Comparison of ENCODE assay signal across 22 cellular contexts in genomic region chrX:73289039-73289438, GRCh38.
DNase-seq lines count a peak whose midpoint lies in the region; ATAC-seq and TF ChIP-seq lines count a peak whose summit lies in the region.
"Had no signal": no experiment of that assay in that cellular context is flagged by ENCODE, and none has a peak within 500 bp of the region (broad histone marks: within the 10 kb centered on the region; RNA-seq: fewer than 3 reads in every experiment).

No MANE protein-coding gene starts in this region.

- peaks cover 29% of the 10 kb centered on the region for H3K9me3 Mint-ChIP-seq in progenitor cell of endocrine pancreas (ENCODE audit: low read depth)

- H3K4me3 ChIP-seq in Karpas-422 (ENCODE audit: low read length) (no peak overlapping the region), psoas muscle (no peak overlapping the region)
- H3K4me3 ChIP-seq: coronary artery, heart right ventricle, sigmoid colon, testis had no signal

- H3K36me3 Mint-ChIP-seq in progenitor cell of endocrine pancreas (ENCODE audit: insufficient read depth): no peaks in the 10 kb centered on the region
- H3K36me3 Mint-ChIP-seq: memory B cell; stimulated activated effector memory CD8-positive, alpha-beta T cell treated with anti-CD3 and anti-CD28 coated beads, Interleukin-12 subunit alpha, Interleukin-12 subunit beta, amount 100 ng/mL, for 72 hours had no signal

- H3K27ac Mint-ChIP-seq in progenitor cell of endocrine pancreas: no peak overlapping the region
- H3K27ac Mint-ChIP-seq: activated naive CD8-positive, alpha-beta T cell treated with anti-CD3 and anti-CD28 coated beads, Interleukin-2, amount 50 U/mL, for 24 hours; memory B cell; naive thymus-derived CD8-positive, alpha-beta T cell; stimulated activated effector memory CD8-positive, alpha-beta T cell treated with anti-CD3 and anti-CD28 coated beads, Interleukin-12 subunit alpha, Interleukin-12 subunit beta, amount 100 ng/mL, for 72 hours had no signal

- no peak overlapping the region for H3K4me2 ChIP-seq in Karpas-422 (ENCODE audit: low read depth, low read length, poor library complexity, severe bottlenecking)

- intact Hi-C loops in psoas muscle (cut with DNase I) (no loop called here), head of caudate nucleus (cut with DNase I) (no loop called here)

- H3K27me3 Mint-ChIP-seq in progenitor cell of endocrine pancreas: no peaks in the 10 kb centered on the region
- H3K27me3 Mint-ChIP-seq: activated naive CD8-positive, alpha-beta T cell treated with anti-CD3 and anti-CD28 coated beads, Interleukin-2, amount 50 U/mL, for 24 hours; memory B cell; naive thymus-derived CD8-positive, alpha-beta T cell had no signal

- TF ChIP-seq CTCF in progenitor cell of endocrine pancreas (IDR thresholded peaks at IDR 0.05; ENCODE audit: unreplicated experiment) (peak; percentile 20), psoas muscle (IDR thresholded peaks at IDR 0.05) (no peak)

- DNase-seq in activated CD4-positive, alpha-beta T cell treated with anti-CD3 and anti-CD28 coated beads for 48 hours: peak; percentile 1
- DNase-seq in activated CD4-positive, alpha-beta T cell treated with anti-CD3 and anti-CD28 coated beads, Interleukin-2, amount 50 U/mL, for 1 hour: no peak
- DNase-seq in Karpas-422 (peak; percentile 67), dermis blood vessel endothelial cell (peak; percentile 0), progenitor cell of endocrine pancreas (ENCODE audit: low spot score, unreplicated experiment) (no peak), psoas muscle (no peak), head of caudate nucleus (no peak)
- DNase-seq in activated CD8-positive, alpha-beta memory T cell treated with anti-CD3 and anti-CD28 coated beads, Interleukin-2, amount 50 U/mL, for 48 hours: no peak
- DNase-seq: activated naive CD8-positive, alpha-beta T cell treated with anti-CD3 and anti-CD28 coated beads, Interleukin-2, amount 50 U/mL, for 24 hours; heart right ventricle; kidney glomerular epithelial cell; MV-4-11; naive thymus-derived CD8-positive, alpha-beta T cell; NCI-H187 treated with DMSO at 0.1 percent for 48 hours; NCI-H446 treated with DMSO at 0.1 percent for 48 hours; Right ventricle myocardium superior; sigmoid colon; testis had no signal

- H3K79me2 ChIP-seq in Karpas-422 (ENCODE audit: low read length): no peaks in the 10 kb centered on the region
- H3K79me2 ChIP-seq: parathyroid adenoma had no signal

- H3K36me3 ChIP-seq in Karpas-422 (ENCODE audit: insufficient read depth, low read length): no peaks in the 10 kb centered on the region
- no peaks in the 10 kb centered on the region for H3K36me3 ChIP-seq in psoas muscle (ENCODE audit: insufficient read depth in 1 of 2, low read depth in 1 of 2)
- H3K36me3 ChIP-seq: heart right ventricle, sigmoid colon had no signal

- no peak for ATAC-seq in psoas muscle
- ATAC-seq: activated naive CD8-positive, alpha-beta T cell treated with anti-CD3 and anti-CD28 coated beads, Interleukin-2, amount 50 U/mL, for 24 hours; heart right ventricle; naive thymus-derived CD8-positive, alpha-beta T cell; stimulated activated effector memory CD8-positive, alpha-beta T cell treated with anti-CD3 and anti-CD28 coated beads, Interleukin-12 subunit alpha, Interleukin-12 subunit beta, amount 100 ng/mL, for 72 hours had no signal

- H3K4me3 Mint-ChIP-seq in progenitor cell of endocrine pancreas (ENCODE audit: low read depth): no peak overlapping the region
- H3K4me3 Mint-ChIP-seq: activated naive CD8-positive, alpha-beta T cell treated with anti-CD3 and anti-CD28 coated beads, Interleukin-2, amount 50 U/mL, for 24 hours; memory B cell; naive thymus-derived CD8-positive, alpha-beta T cell; stimulated activated effector memory CD8-positive, alpha-beta T cell treated with anti-CD3 and anti-CD28 coated beads, Interleukin-12 subunit alpha, Interleukin-12 subunit beta, amount 100 ng/mL, for 72 hours had no signal

- H2AFZ ChIP-seq in Karpas-422 (ENCODE audit: low read length): no peak overlapping the region
- H2AFZ ChIP-seq: parathyroid adenoma had no signal

- H3K27me3 ChIP-seq in Karpas-422 (ENCODE audit: low read length) (no peaks in the 10 kb centered on the region), psoas muscle (ENCODE audit: insufficient read depth in 3 of 3, low read length in 2 of 3) (peaks cover 0 to 3% (median 0%) of the 10 kb centered on the region in 3 donors)
- H3K27me3 ChIP-seq: heart right ventricle, sigmoid colon, testis had no signal

- H3K27ac ChIP-seq in Karpas-422 (ENCODE audit: low read length): no peak overlapping the region
- no peak overlapping the region for H3K27ac ChIP-seq in psoas muscle
- H3K27ac ChIP-seq: coronary artery, heart right ventricle, parathyroid adenoma, sigmoid colon, testis had no signal

- WGBS in psoas muscle, 3 donors: 54 to 85% (median 78%) methylated on average over 7 of the region's 7 CpGs

- H3K9me2 ChIP-seq in Karpas-422 (replicated peaks; ENCODE audit: insufficient read depth, low read length): no peaks in the 10 kb centered on the region

- H4K20me1 ChIP-seq in Karpas-422 (ENCODE audit: insufficient read depth, low read depth, low read length): no peaks in the 10 kb centered on the region

- H3K4me1 Mint-ChIP-seq in progenitor cell of endocrine pancreas (ENCODE audit: low read depth): no peaks in the 10 kb centered on the region
- H3K4me1 Mint-ChIP-seq: activated naive CD8-positive, alpha-beta T cell treated with anti-CD3 and anti-CD28 coated beads, Interleukin-2, amount 50 U/mL, for 24 hours; memory B cell; naive thymus-derived CD8-positive, alpha-beta T cell; stimulated activated effector memory CD8-positive, alpha-beta T cell treated with anti-CD3 and anti-CD28 coated beads, Interleukin-12 subunit alpha, Interleukin-12 subunit beta, amount 100 ng/mL, for 72 hours had no signal

- H3K4me1 ChIP-seq in Karpas-422 (ENCODE audit: low read length): no peaks in the 10 kb centered on the region
- H3K4me1 ChIP-seq in psoas muscle: no peaks in the 10 kb centered on the region
- H3K4me1 ChIP-seq: heart right ventricle, parathyroid adenoma, sigmoid colon, testis had no signal

- no peak overlapping the region for H3K9ac ChIP-seq in Karpas-422 (ENCODE audit: low read length)
- H3K9ac ChIP-seq: parathyroid adenoma had no signal

- H3K9me3 ChIP-seq in Karpas-422 (ENCODE audit: low read length) (no peaks in the 10 kb centered on the region), psoas muscle (peaks cover 11% of the 10 kb centered on the region)
- H3K9me3 ChIP-seq: sigmoid colon, testis had no signal

Comparison
In these comparisons a context has a peak if more than half of its experiments do, and no peak if none do; other contexts are left out.
1. DNase-seq: peak in activated CD4-positive, alpha-beta T cell treated with anti-CD3 and anti-CD28 coated beads for 48 hours (single experiment), Karpas-422 (single experiment) and dermis blood vessel endothelial cell (single experiment); none in activated CD4-positive, alpha-beta T cell treated with anti-CD3 and anti-CD28 coated beads, Interleukin-2, amount 50 U/mL, for 1 hour (single experiment), progenitor cell of endocrine pancreas (single experiment), psoas muscle (0 of 2), head of caudate nucleus (0 of 42) and activated CD8-positive, alpha-beta memory T cell treated with anti-CD3 and anti-CD28 coated beads, Interleukin-2, amount 50 U/mL, for 48 hours (single experiment).